In the genomic region with DNA sequence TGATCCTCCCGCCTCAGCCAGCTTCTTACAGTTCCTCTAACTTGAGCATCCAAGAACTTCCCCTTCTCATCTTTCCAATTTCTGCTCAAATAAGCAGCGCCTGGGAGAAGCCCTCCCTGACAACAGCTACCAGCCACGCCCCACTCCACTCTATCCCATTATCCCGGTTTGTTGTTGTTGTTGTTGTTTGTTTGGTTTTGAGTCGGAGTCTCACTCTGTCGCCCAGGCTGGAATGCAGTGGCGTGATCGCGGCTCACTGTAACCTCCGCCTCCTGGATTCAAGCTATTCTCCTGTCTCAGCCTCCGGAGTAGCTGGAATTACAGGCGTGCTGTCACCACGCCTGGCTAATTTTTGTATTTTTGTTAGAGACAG, we compare ENCODE assay signal across 13 cellular contexts. TPM values are rescaled to one million over a fixed set of nuclear protein-coding genes. Genes with fewer than 3 reads are reported as not detected.
DNase-seq lines count a peak whose midpoint lies in the region; ATAC-seq, FAIRE-seq and TF ChIP-seq lines count a peak whose summit lies in the region.
"Had no signal": no experiment of that assay in that cellular context is flagged by ENCODE, and none has a peak within 500 bp of the region (broad histone marks: within the 10 kb centered on the region; RNA-seq: fewer than 3 reads in every experiment).

No MANE protein-coding gene starts in this region.

- no peak overlapping the region for H3K27ac Mint-ChIP-seq in CD4-positive, CD25-positive, alpha-beta regulatory T cell
- H3K27ac Mint-ChIP-seq in activated B cell treated with CpG ODN at 0.5 μM for 24 hours: no peak overlapping the region
- peak overlapping the region; percentile 44 for H3K27ac Mint-ChIP-seq in mesothelial cell of epicardium

- H3K27me3 ChIP-seq in CD4-positive, CD25-positive, alpha-beta regulatory T cell (ENCODE audit: control insufficient read depth, insufficient read depth, low read length): peaks cover 5% of the 10 kb centered on the region
- H3K27me3 ChIP-seq: cardiac muscle cell had no signal

- peaks cover 0 to 24% (median 2%) of the 10 kb centered on the region in 4 donors for H3K4me1 Mint-ChIP-seq in CD4-positive, CD25-positive, alpha-beta regulatory T cell
- H3K4me1 Mint-ChIP-seq in activated B cell treated with CpG ODN at 0.5 μM for 24 hours (peaks cover 18% of the 10 kb centered on the region), mesothelial cell of epicardium (peaks cover 17% of the 10 kb centered on the region)

- peaks cover 0 to 4% (median 0%) of the 10 kb centered on the region in 7 donors for H3K9me3 Mint-ChIP-seq in CD4-positive, CD25-positive, alpha-beta regulatory T cell
- no peaks in the 10 kb centered on the region for H3K9me3 Mint-ChIP-seq in activated B cell treated with CpG ODN at 0.5 μM for 24 hours
- no peaks in the 10 kb centered on the region for H3K9me3 Mint-ChIP-seq in mesothelial cell of epicardium

- no peak for TF ChIP-seq EP300 in A549 (IDR thresholded peaks at IDR 0.05)

- no peak for FAIRE-seq in A549 (lab: Jason Lieb, UNC)

- H3K4me1 ChIP-seq in A549: peaks cover 19% of the 10 kb centered on the region
- peaks cover 15% of the 10 kb centered on the region for H3K4me1 ChIP-seq in CD4-positive, CD25-positive, alpha-beta regulatory T cell (ENCODE audit: control insufficient read depth, insufficient read depth, low read length, poor library complexity, severe bottlenecking)
- H3K4me1 ChIP-seq: SJCRH30 had no signal

- 89% methylated on average over 13 of the region's 13 CpGs for WGBS in A549 (ENCODE audit: missing lambda C conversion rate)

- CTCF ChIA-PET in A549 (lab: Yijun Ruan, JAX): interaction anchor here (0.8 to 1.8 kb wide), 5 partner anchors 8 to 308 kb away, joined by 3 to 6 read pairs (median 3); no protein-coding TSS in a partner anchor
- CTCF ChIA-PET in activated B cell treated with CpG ODN at 0.5 μM for 24 hours (lab: Charles Lee): no interaction called here

- H3K36me3 Mint-ChIP-seq in CD4-positive, CD25-positive, alpha-beta regulatory T cell: no peaks in the 10 kb centered on the region
- no peaks in the 10 kb centered on the region for H3K36me3 Mint-ChIP-seq in activated B cell treated with CpG ODN at 0.5 μM for 24 hours (ENCODE audit: low read depth)
- H3K36me3 Mint-ChIP-seq in mesothelial cell of epicardium: no peaks in the 10 kb centered on the region

- no peak for TF ChIP-seq CTCF in A549 (IDR thresholded peaks at IDR 0.05)
- TF ChIP-seq CTCF in activated B cell treated with CpG ODN at 0.5 μM for 24 hours (IDR thresholded peaks at IDR 0.05): no peak
- no peak for TF ChIP-seq CTCF in mesothelial cell of epicardium (IDR thresholded peaks at IDR 0.05; ENCODE audit: unreplicated experiment)

- ATAC-seq in A549: no peak
- no peak for ATAC-seq in CD4-positive, CD25-positive, alpha-beta regulatory T cell (ENCODE audit: low read depth in 2 of 2)
- ATAC-seq in activated B cell treated with CpG ODN at 0.5 μM for 24 hours (ENCODE audit: low read depth): no peak
- no peak for ATAC-seq in GM21515 (IDR thresholded peaks at IDR 0.05; ENCODE audit: unreplicated experiment)

- intact Hi-C loops in activated B cell treated with CpG ODN at 0.5 μM for 24 hours (cut with micrococcal nuclease) (loop anchor here (5.0 kb wide), 1 partner anchor 54 kb away; no protein-coding TSS in a partner anchor), posterior vena cava (cut with DNase I) (no loop called here)

- no peak for TF ChIP-seq POLR2A in A549 (IDR thresholded peaks at IDR 0.05; ENCODE audit: low read length)

- TF ChIP-seq RAD21 in A549 (conservative IDR thresholded peaks at IDR 0.05 in 1 of 2, IDR thresholded peaks at IDR 0.05 in 1 of 2): no peak

- H3K27me3 Mint-ChIP-seq in CD4-positive, CD25-positive, alpha-beta regulatory T cell: peaks cover 52% of the 10 kb centered on the region
- H3K27me3 Mint-ChIP-seq in activated B cell treated with CpG ODN at 0.5 μM for 24 hours: peaks cover 34% of the 10 kb centered on the region
- H3K27me3 Mint-ChIP-seq in mesothelial cell of epicardium (ENCODE audit: low read depth): peaks cover 48% of the 10 kb centered on the region

- no peak overlapping the region for H3K4me3 ChIP-seq in A549
- no peak overlapping the region for H3K4me3 ChIP-seq in CD4-positive, CD25-positive, alpha-beta regulatory T cell (ENCODE audit: low read depth, low read length)
- H3K4me3 ChIP-seq: cardiac muscle cell, SJCRH30, uterus had no signal

- POLR2A ChIA-PET in A549 (lab: Yijun Ruan, JAX) (no interaction called here), activated B cell treated with CpG ODN at 0.5 μM for 24 hours (lab: Charles Lee) (interaction anchor here (0.5 kb wide), 1 partner anchor 1076 kb away, joined by 4 read pairs; no protein-coding TSS in a partner anchor)

- DNase-seq in A549 (ENCODE audit: low read depth in 1 of 2, low spot score in 1 of 2) (no peak), activated B cell treated with CpG ODN at 0.5 μM for 24 hours (no peak), mesothelial cell of epicardium (ENCODE audit: low spot score in 2 of 2, unreplicated experiment in 2 of 2) (no peak), KG1 (lab: John Stamatoyannopoulos, UW) (no peak), posterior vena cava (ENCODE audit: low spot score) (no peak)
- DNase-seq in CD4-positive, CD25-positive, alpha-beta regulatory T cell: no peak
- DNase-seq: stimulated activated CD4-positive, alpha-beta T cell treated with anti-CD3 and anti-CD28 coated beads, Interleukin-1b, Interleukin-23, amount 100 ng/mL, for 48 hours had no signal

- H3K9me3 ChIP-seq in A549: no peaks in the 10 kb centered on the region
- H3K9me3 ChIP-seq in CD4-positive, CD25-positive, alpha-beta regulatory T cell (ENCODE audit: control insufficient read depth in 2 of 2, low read length in 2 of 2): no peaks in the 10 kb centered on the region
- H3K9me3 ChIP-seq: SJCRH30, uterus had no signal

- H3K4me2 ChIP-seq in A549: no peak overlapping the region; the same call in 2 of the 3 replicates

- peak overlapping the region; percentile 51 to 85 (median 74) for H3K4me3 Mint-ChIP-seq in CD4-positive, CD25-positive, alpha-beta regulatory T cell
- peak overlapping the region; percentile 76 for H3K4me3 Mint-ChIP-seq in activated B cell treated with CpG ODN at 0.5 μM for 24 hours
- peak overlapping the region; percentile 61 for H3K4me3 Mint-ChIP-seq in mesothelial cell of epicardium

- peak overlapping the region; percentile 19 to 97; a peak in 4 of 6 replicates for H3K27ac ChIP-seq in A549
- H3K27ac ChIP-seq in CD4-positive, CD25-positive, alpha-beta regulatory T cell (ENCODE audit: insufficient read depth, low read length, poor library complexity, severe bottlenecking): no peak overlapping the region
- H3K27ac ChIP-seq: cardiac muscle cell, epithelial cell of prostate, SJCRH30, uterus, WERI-Rb-1 had no signal

- no peaks in the 10 kb centered on the region for H3K36me3 ChIP-seq in CD4-positive, CD25-positive, alpha-beta regulatory T cell (ENCODE audit: control insufficient read depth, insufficient read depth, low read length)
- H3K36me3 ChIP-seq: cardiac muscle cell, SJCRH30, uterus, WERI-Rb-1 had no signal

TF ChIP-seq in A549, 52 proteins besides CTCF, POLR2A, EP300 and RAD21:
- no peak for TF ChIP-seq NFE2L2 (conservative IDR thresholded peaks at IDR 0.05; ENCODE audit: low read length)
- TF ChIP-seq, protein P1, sequence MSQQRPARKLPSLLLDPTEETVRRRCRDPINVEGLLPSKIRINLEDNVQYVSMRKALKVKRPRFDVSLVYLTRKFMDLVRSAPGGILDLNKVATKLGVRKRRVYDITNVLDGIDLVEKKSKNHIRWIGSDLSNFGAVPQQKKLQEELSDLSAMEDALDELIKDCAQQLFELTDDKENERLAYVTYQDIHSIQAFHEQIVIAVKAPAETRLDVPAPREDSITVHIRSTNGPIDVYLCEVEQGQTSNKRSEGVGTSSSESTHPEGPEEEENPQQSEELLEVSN (IDR thresholded peaks at IDR 0.05; ENCODE audit: borderline replicate concordance, low read depth): no peak

RNA-seq across cellular contexts. Expression of a gene that starts 0.8 kb away (rescaled TPM):
- polyA plus RNA-seq in A549 (2011; rRNA removed) (22.3 and 25.0 TPM in 2 replicates), A549 (2017; fragmentation: RNase III; extraction: RNeasy Plus Mini Kit Qiagen cat#74134 plus additional on column Dnase treatment) (38.8 to 44.7 TPM (median 41.6 TPM) in 3 replicates)
- polyA plus RNA-seq in A549 (2012; cell fraction: cytosol; rRNA removed): 41.9 and 53.1 TPM in 2 replicates
- polyA plus RNA-seq in A549 (2012; cell fraction: nucleus; rRNA removed): 114 and 145 TPM in 2 replicates
- polyA minus RNA-seq in A549 (2011; rRNA and poly(A)+ RNA removed): 98.8 and 140 TPM in 2 replicates
- 0.64 TPM for total RNA-seq in CD4-positive, CD25-positive, alpha-beta regulatory T cell
- under 1 TPM in 2 of 4 donors, not detected in 2; 0.57 to 0.69 TPM for polyA plus RNA-seq in CD4-positive, CD25-positive, alpha-beta regulatory T cell
- total RNA-seq in activated B cell treated with CpG ODN at 0.5 μM for 24 hours (2.5 and 3.4 TPM in 2 replicates), mesothelial cell of epicardium (235 to 241 TPM (median 240 TPM) in 3 replicates), posterior vena cava (100 to 1,000 TPM; 150 to 263 TPM)

Comparison
In these comparisons a context has a peak if more than half of its experiments do, and no peak if none do; other contexts are left out.
1. RNA of a gene that starts 0.8 kb away (total RNA-seq): 150 to 263 TPM in posterior vena cava and 235 to 241 TPM in mesothelial cell of epicardium; 2.5 to 3.4 TPM in activated B cell treated with CpG ODN at 0.5 μM for 24 hours and 0.64 TPM in CD4-positive, CD25-positive, alpha-beta regulatory T cell (single experiment); every median in the first group is over 10 times any median in the second.
2. Peak in every context shown above with its lines, with median percentiles within 50 percentile points of each other: H3K4me3 Mint-ChIP-seq.